Comparison of ENCODE assay signal across 10 cellular contexts in the genomic region with DNA sequence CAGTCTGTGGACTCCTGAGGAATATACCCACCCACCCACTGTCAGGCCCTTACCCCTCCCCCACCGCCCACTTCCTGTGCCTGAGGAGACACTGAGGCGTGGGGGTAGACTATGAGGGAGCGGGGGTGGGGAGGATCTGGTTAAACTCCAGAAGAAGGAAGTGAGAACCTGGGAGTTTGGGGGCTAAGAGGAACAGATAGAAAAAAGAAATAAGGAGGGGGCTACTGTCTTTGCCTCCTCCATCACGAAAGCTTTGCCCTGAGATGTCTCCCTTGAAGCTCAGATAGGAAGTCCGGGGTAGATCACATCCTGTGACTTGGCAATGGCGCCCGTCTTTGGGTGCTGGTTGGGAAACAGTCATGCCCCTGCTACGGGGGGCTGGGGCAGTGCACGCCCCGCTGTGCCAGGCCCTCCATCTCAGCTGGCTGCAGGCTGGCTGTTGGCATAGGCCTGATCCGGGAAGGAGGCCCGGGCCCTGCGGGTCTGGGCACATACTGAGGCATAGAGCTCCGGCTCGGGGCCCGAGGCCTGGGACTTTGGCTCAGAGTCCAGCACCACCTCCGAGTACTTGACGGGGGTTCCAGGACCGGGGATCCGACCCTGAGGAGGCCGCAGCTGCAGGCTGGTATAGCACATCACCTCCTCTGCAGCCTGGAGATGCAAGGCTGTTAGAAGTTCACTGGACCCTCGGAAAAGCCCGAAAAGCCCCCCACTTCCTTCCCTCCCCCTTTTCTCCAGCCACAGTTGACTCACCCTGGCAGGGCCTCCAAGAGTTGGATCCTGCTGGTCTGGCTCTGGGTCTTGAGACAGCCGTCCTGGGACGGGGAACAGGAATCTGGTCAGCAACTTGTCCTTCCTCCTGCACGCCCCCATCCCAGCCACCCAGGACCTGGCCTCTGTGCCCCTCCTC. TPM values are rescaled to one million over a fixed set of nuclear protein-coding genes. Genes with fewer than 3 reads are reported as not detected.
DNase-seq lines count a peak whose midpoint lies in the region; ATAC-seq and TF ChIP-seq lines count a peak whose summit lies in the region.
"Had no signal": no experiment of that assay in that cellular context is flagged by ENCODE, and none has a peak within 500 bp of the region (broad histone marks: within the 10 kb centered on the region; RNA-seq: fewer than 3 reads in every experiment).

No MANE protein-coding gene starts in this region.

- TF ChIP-seq POLR2A in transverse colon (IDR thresholded peaks at IDR 0.05): no peak

- H3K36me3 ChIP-seq in left lung: no peaks in the 10 kb centered on the region
- H3K36me3 ChIP-seq in transverse colon: no peaks in the 10 kb centered on the region
- H3K36me3 ChIP-seq in WERI-Rb-1: no peaks in the 10 kb centered on the region

- peak overlapping the region; percentile 97 for H3K27ac Mint-ChIP-seq in activated CD4-positive, alpha-beta T cell treated with anti-CD3 and anti-CD28 coated beads for 36 hours

- CTCF ChIA-PET in activated CD4-positive, alpha-beta T cell treated with anti-CD3 and anti-CD28 coated beads for 36 hours (lab: Charles Lee): interaction anchor here (0.6 to 7.2 kb wide), 13 partner anchors 9 to 408 kb away, joined by 3 to 89 read pairs (median 4); a partner anchor contains a TSS

- H3K9me3 ChIP-seq in left lung (no peaks in the 10 kb centered on the region), transverse colon (no peaks in the 10 kb centered on the region), WERI-Rb-1 (ENCODE audit: severe bottlenecking) (no peaks in the 10 kb centered on the region)

- no peaks in the 10 kb centered on the region for H3K9me3 Mint-ChIP-seq in activated CD4-positive, alpha-beta T cell treated with anti-CD3 and anti-CD28 coated beads for 36 hours (ENCODE audit: low read depth)

- intact Hi-C loops in activated CD4-positive, alpha-beta T cell treated with anti-CD3 and anti-CD28 coated beads for 36 hours (cut with DNase I, micrococcal nuclease): loop anchor here (5.0 to 10.0 kb wide), 3 partner anchors 385 to 537 kb away; a partner anchor contains a TSS
- intact Hi-C loops in left lung (cut with DNase I) (no loop called here), transverse colon (cut with DNase I; ENCODE audit: low total_unique reads) (no loop called here)

- in situ Hi-C loops in transverse colon (cut with MboI; ENCODE audit: low pct_ligation_motif_present in 1 of 4, low pct_unique_long_range_greater_than_20kb in 1 of 4, low sequenced_read_pairs in 3 of 4): loop anchor here in 1 of 4 donors (10.0 kb wide), 1 partner anchor 95 kb away; a partner anchor contains a TSS

- H3K4me3 ChIP-seq in left lung (peak overlapping the region in 1 of 2 donors; percentile 27), transverse colon (peak overlapping the region in 1 of 4 donors; percentile 35), WERI-Rb-1 (ENCODE audit: low read depth, low read length) (no peak overlapping the region)

- POLR2A ChIA-PET in activated CD4-positive, alpha-beta T cell treated with anti-CD3 and anti-CD28 coated beads for 36 hours (lab: Charles Lee): interaction anchor here (0.7 to 1.5 kb wide), 2 partner anchors 15 to 100 kb away, joined by 5 to 7 read pairs; a partner anchor contains a TSS

- TF ChIP-seq EP300 in transverse colon (IDR thresholded peaks at IDR 0.05; ENCODE audit: low read depth): no peak

- WGBS in transverse colon (ENCODE audit: low coverage in 1 of 2), 2 donors: 39 to 68% methylated on average over 3 to 26 of the region's 26 CpGs

- peaks cover 11% of the 10 kb centered on the region for H3K36me3 Mint-ChIP-seq in activated CD4-positive, alpha-beta T cell treated with anti-CD3 and anti-CD28 coated beads for 36 hours (ENCODE audit: low read depth)

- DNase-seq in activated CD4-positive, alpha-beta T cell treated with anti-CD3 and anti-CD28 coated beads for 36 hours: peak; percentile 67
- DNase-seq in activated CD4-positive, alpha-beta T cell treated with anti-CD3 and anti-CD28 coated beads for 1 hour: no peak
- DNase-seq in activated CD8-positive, alpha-beta memory T cell treated with anti-CD3 and anti-CD28 coated beads, Interleukin-2, amount 50 U/mL, for 48 hours: peak; percentile 72
- DNase-seq in left lung (no peak), transverse colon (no peak), WERI-Rb-1 (no peak), NK-92 (lab: John Stamatoyannopoulos, UW; ENCODE audit: unreplicated experiment) (no peak), NCI-H82 (lab: John Stamatoyannopoulos, UW) (no peak)
- DNase-seq: occipital lobe had no signal

- no peak for ATAC-seq in activated CD4-positive, alpha-beta T cell treated with anti-CD3 and anti-CD28 coated beads for 36 hours
- ATAC-seq in left lung: no peak

- H3K27me3 ChIP-seq in left lung (no peaks in the 10 kb centered on the region), transverse colon (no peaks in the 10 kb centered on the region), WERI-Rb-1 (ENCODE audit: insufficient read depth, low read depth, severe bottlenecking) (no peaks in the 10 kb centered on the region)

- no peaks in the 10 kb centered on the region for H3K27me3 Mint-ChIP-seq in activated CD4-positive, alpha-beta T cell treated with anti-CD3 and anti-CD28 coated beads for 36 hours

- peaks cover 4 to 63% of the 10 kb centered on the region in 2 donors for H3K4me1 ChIP-seq in left lung
- peaks cover 4 to 42% (median 26%) of the 10 kb centered on the region in 4 donors for H3K4me1 ChIP-seq in transverse colon

- peak overlapping the region; percentile 82 for H3K4me3 Mint-ChIP-seq in activated CD4-positive, alpha-beta T cell treated with anti-CD3 and anti-CD28 coated beads for 36 hours

- H3K27ac ChIP-seq in left lung (peak overlapping the region; percentile 7 to 55), transverse colon (peak overlapping the region; percentile 55 to 86 (median 74)), WERI-Rb-1 (no peak overlapping the region)

- TF ChIP-seq CTCF in left lung (IDR thresholded peaks at IDR 0.05): no peak
- no peak for TF ChIP-seq CTCF in transverse colon (IDR thresholded peaks at IDR 0.05)
- TF ChIP-seq CTCF in WERI-Rb-1 (IDR thresholded peaks at IDR 0.05; ENCODE audit: low read depth, low read length): no peak

- peaks cover 53% of the 10 kb centered on the region for H3K4me1 Mint-ChIP-seq in activated CD4-positive, alpha-beta T cell treated with anti-CD3 and anti-CD28 coated beads for 36 hours

RNA-seq across cellular contexts. Expression of a gene that starts 1.0 kb away (rescaled TPM):
- 10 to 100 TPM; 76.5 to 80.9 TPM for total RNA-seq in activated CD4-positive, alpha-beta T cell treated with anti-CD3 and anti-CD28 coated beads for 36 hours
- total RNA-seq in left lung: 1 to 10 TPM in 1 of 2 donors, under 1 TPM in 1; 0.99 to 2.4 TPM
- 1 to 10 TPM in 3 of 4 donors, not detected in 1; 1.2 to 6.7 (median 3.8) TPM for total RNA-seq in transverse colon
- total RNA-seq: dermis microvascular lymphatic vessel endothelial cell, occipital lobe had no signal

RNA-seq across cellular contexts. Expression of a gene that starts 8.1 kb away (rescaled TPM):
- over 10,000 TPM in 1 of 2 experiments, 100 to 1,000 TPM in 1; 894 to 11,462 TPM for total RNA-seq in activated CD4-positive, alpha-beta T cell treated with anti-CD3 and anti-CD28 coated beads for 36 hours
- total RNA-seq in left lung (over 10,000 TPM; 27,227 to 27,465 TPM), transverse colon (1,000 to 10,000 TPM; 1,115 to 7,222 (median 2,718) TPM)

RNA-seq across cellular contexts. Expression of a gene that starts 8.4 kb away (rescaled TPM):
- 10 to 100 TPM in 1 of 2 experiments, 1 to 10 TPM in 1; 7.9 to 10.4 TPM for total RNA-seq in activated CD4-positive, alpha-beta T cell treated with anti-CD3 and anti-CD28 coated beads for 36 hours
- total RNA-seq in left lung (10 to 100 TPM; 24.7 to 25.6 TPM), transverse colon (10 to 100 TPM; 32.0 to 50.1 (median 37.2) TPM)

RNA-seq across cellular contexts. Expression of a gene that starts 15.3 kb away (rescaled TPM):
- total RNA-seq in activated CD4-positive, alpha-beta T cell treated with anti-CD3 and anti-CD28 coated beads for 36 hours: 10 to 100 TPM; 19.1 to 23.1 TPM
- total RNA-seq in left lung (1 to 10 TPM; 1.5 to 3.1 TPM), transverse colon (1 to 10 TPM; 1.6 to 7.4 (median 5.8) TPM)

RNA-seq across cellular contexts. Expression of a gene that starts 24.0 kb away (rescaled TPM):
- 1 to 10 TPM; 2.9 to 3.1 TPM for total RNA-seq in activated CD4-positive, alpha-beta T cell treated with anti-CD3 and anti-CD28 coated beads for 36 hours
- total RNA-seq in left lung (under 1 TPM in 1 of 2 donors, not detected in 1; 0.26 TPM), transverse colon (not detected)

Comparison
In these comparisons a context has a peak if more than half of its experiments do, and no peak if none do; other contexts are left out.
1. DNase-seq: peak in activated CD4-positive, alpha-beta T cell treated with anti-CD3 and anti-CD28 coated beads for 36 hours (single experiment) and activated CD8-positive, alpha-beta memory T cell treated with anti-CD3 and anti-CD28 coated beads, Interleukin-2, amount 50 U/mL, for 48 hours (single experiment); none in activated CD4-positive, alpha-beta T cell treated with anti-CD3 and anti-CD28 coated beads for 1 hour (single experiment), left lung (0 of 2), transverse colon (single experiment), WERI-Rb-1 (single experiment), NK-92 (single experiment) and NCI-H82 (single experiment).
2. RNA of a gene that starts 1.0 kb away (total RNA-seq): 76.5 to 80.9 TPM in activated CD4-positive, alpha-beta T cell treated with anti-CD3 and anti-CD28 coated beads for 36 hours; 1.2 to 6.7 TPM in transverse colon and 0.99 to 2.4 TPM in left lung; every median in the first group is over 10 times any median in the second.
3. intact Hi-C loops: an anchor here in activated CD4-positive, alpha-beta T cell treated with anti-CD3 and anti-CD28 coated beads for 36 hours (5.0 to 10.0 kb wide); none called in left lung and transverse colon.